ENCODE assay signal across 8 cellular contexts in the genomic region with DNA sequence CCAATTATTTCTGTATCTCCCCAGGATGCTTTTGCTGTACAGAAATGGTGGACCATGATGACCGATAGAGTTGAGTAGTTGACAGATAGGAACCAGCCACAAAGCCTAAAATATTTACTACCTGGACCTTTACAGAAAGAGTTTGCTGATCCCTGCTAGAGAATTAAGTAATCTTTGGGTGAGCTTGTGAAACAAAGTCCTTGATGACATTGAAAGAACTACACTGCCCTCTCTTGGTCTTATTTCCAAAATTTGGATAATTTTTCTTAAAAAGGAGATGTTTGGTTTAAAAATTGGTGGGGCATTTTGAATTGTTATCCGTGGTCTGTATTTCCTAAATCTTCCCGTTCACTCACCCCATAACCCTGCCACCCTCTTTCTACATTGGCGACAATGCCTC. TPM values are rescaled to one million over a fixed set of nuclear protein-coding genes. Genes with fewer than 3 reads are reported as not detected.
DNase-seq lines count a peak whose midpoint lies in the region; ATAC-seq, FAIRE-seq and TF ChIP-seq lines count a peak whose summit lies in the region.

No MANE protein-coding gene starts in this region.

- ATAC-seq in HG03025 (IDR thresholded peaks at IDR 0.05; ENCODE audit: low FRiP score, unreplicated experiment) (no peak), GM19351 (IDR thresholded peaks at IDR 0.05; ENCODE audit: unreplicated experiment) (no peak)

- H3K27ac Mint-ChIP-seq in glutamatergic neuron (ENCODE audit: unreplicated experiment): no peak overlapping the region

- no peaks in the 10 kb centered on the region for H3K4me1 Mint-ChIP-seq in glutamatergic neuron (ENCODE audit: low read depth, unreplicated experiment)

- peak; percentile 78 for FAIRE-seq in GM18507 (lab: Jason Lieb, UNC)

- no peaks in the 10 kb centered on the region for H3K9me3 Mint-ChIP-seq in glutamatergic neuron (ENCODE audit: unreplicated experiment)

- H3K36me3 Mint-ChIP-seq in glutamatergic neuron (ENCODE audit: unreplicated experiment): no peaks in the 10 kb centered on the region

- H3K4me3 Mint-ChIP-seq in glutamatergic neuron (ENCODE audit: unreplicated experiment): no peak overlapping the region

- peaks cover 2% of the 10 kb centered on the region for H3K27me3 Mint-ChIP-seq in glutamatergic neuron (ENCODE audit: unreplicated experiment)

- peak; percentile 38 for TF ChIP-seq CTCF in fibroblast of mammary gland (conservative IDR thresholded peaks at IDR 0.05; ENCODE audit: control insufficient read depth, insufficient read depth, low read depth, low read length)
- no peak for TF ChIP-seq CTCF in glutamatergic neuron (IDR thresholded peaks at IDR 0.05; ENCODE audit: partially characterized antibody, unreplicated experiment)

- no peak overlapping the region for H3K4me3 ChIP-seq in fibroblast of mammary gland (ENCODE audit: control insufficient read depth, low read depth, low read length)

- DNase-seq in AG20443 (ENCODE audit: low spot score) (peak; percentile 60), GM18507 (ENCODE audit: extremely low spot score, insufficient read length, low read depth) (no peak), RPMI7951 (ENCODE audit: low read depth) (peak; percentile 52), fibroblast of mammary gland (ENCODE audit: low read depth) (peak; percentile 79), putamen (ENCODE audit: low spot score) (peak; percentile 58), glutamatergic neuron (no peak)

RNA-seq across cellular contexts. Expression of gene TCTN1, which starts 13.7 kb away (rescaled TPM):
- total RNA-seq in RPMI7951 (2014; rRNA removed; shearing (Covaris generic)): 18.9 and 24.6 TPM in 2 replicates
- total RNA-seq in glutamatergic neuron (ENCODE audit: unreplicated experiment): 21.8 TPM

RNA-seq across cellular contexts. Expression of gene PPTC7, which starts 17.1 kb away (rescaled TPM):
- total RNA-seq in RPMI7951 (2014; rRNA removed; shearing (Covaris generic)): 1.8 and 3.0 TPM in 2 replicates
- 11.4 TPM for total RNA-seq in glutamatergic neuron (ENCODE audit: unreplicated experiment)

Comparison
In these comparisons a context has a peak if more than half of its experiments do, and no peak if none do; other contexts are left out.
1. DNase-seq: peak in AG20443 (single experiment), RPMI7951 (single experiment), fibroblast of mammary gland (single experiment) and putamen (single experiment); none in GM18507 (single experiment) and glutamatergic neuron (single experiment).